1 cellular context compared by ENCODE assay signal in the genomic region with DNA sequence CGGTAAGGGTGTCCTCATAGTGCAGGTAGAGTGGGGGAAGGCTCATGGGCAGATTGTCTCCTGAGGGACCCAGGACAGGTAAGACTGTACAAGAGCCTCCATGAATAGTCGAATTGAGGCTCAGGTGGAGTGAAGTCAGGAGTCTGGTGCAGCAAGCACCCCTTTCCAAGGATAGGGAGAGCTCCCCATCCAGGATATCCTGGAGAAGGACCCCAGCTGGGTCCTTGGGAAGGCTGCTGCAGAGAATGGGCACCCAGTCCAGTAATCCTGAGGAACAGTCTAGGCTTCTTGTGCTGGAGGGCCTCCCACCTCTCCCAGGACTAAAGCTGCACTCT.
TF ChIP-seq lines count a peak whose summit lies in the region.

No MANE protein-coding gene starts in this region.

TF ChIP-seq in neural cell, 6 proteins besides CTCF, POLR2A, EP300 and RAD21:
- TF ChIP-seq, protein P1, sequence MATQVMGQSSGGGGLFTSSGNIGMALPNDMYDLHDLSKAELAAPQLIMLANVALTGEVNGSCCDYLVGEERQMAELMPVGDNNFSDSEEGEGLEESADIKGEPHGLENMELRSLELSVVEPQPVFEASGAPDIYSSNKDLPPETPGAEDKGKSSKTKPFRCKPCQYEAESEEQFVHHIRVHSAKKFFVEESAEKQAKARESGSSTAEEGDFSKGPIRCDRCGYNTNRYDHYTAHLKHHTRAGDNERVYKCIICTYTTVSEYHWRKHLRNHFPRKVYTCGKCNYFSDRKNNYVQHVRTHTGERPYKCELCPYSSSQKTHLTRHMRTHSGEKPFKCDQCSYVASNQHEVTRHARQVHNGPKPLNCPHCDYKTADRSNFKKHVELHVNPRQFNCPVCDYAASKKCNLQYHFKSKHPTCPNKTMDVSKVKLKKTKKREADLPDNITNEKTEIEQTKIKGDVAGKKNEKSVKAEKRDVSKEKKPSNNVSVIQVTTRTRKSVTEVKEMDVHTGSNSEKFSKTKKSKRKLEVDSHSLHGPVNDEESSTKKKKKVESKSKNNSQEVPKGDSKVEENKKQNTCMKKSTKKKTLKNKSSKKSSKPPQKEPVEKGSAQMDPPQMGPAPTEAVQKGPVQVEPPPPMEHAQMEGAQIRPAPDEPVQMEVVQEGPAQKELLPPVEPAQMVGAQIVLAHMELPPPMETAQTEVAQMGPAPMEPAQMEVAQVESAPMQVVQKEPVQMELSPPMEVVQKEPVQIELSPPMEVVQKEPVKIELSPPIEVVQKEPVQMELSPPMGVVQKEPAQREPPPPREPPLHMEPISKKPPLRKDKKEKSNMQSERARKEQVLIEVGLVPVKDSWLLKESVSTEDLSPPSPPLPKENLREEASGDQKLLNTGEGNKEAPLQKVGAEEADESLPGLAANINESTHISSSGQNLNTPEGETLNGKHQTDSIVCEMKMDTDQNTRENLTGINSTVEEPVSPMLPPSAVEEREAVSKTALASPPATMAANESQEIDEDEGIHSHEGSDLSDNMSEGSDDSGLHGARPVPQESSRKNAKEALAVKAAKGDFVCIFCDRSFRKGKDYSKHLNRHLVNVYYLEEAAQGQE (IDR thresholded peaks at IDR 0.05; ENCODE audit: borderline replicate concordance): no peak
- TF ChIP-seq POLR2AphosphoS5 (IDR thresholded peaks at IDR 0.05) (no peak), SMC3 (conservative IDR thresholded peaks at IDR 0.05; ENCODE audit: poor library complexity) (no peak), MXI1 (conservative IDR thresholded peaks at IDR 0.05; ENCODE audit: poor library complexity, severe bottlenecking) (no peak), EZH2 (IDR thresholded peaks at IDR 0.05; ENCODE audit: borderline replicate concordance, insufficient read depth, low read length, poor library complexity, severe bottlenecking) (no peak), TAF1 (IDR thresholded peaks at IDR 0.05; ENCODE audit: low read depth) (no peak)
